ENCODE assay signal across 8 cellular contexts in the genomic region with DNA sequence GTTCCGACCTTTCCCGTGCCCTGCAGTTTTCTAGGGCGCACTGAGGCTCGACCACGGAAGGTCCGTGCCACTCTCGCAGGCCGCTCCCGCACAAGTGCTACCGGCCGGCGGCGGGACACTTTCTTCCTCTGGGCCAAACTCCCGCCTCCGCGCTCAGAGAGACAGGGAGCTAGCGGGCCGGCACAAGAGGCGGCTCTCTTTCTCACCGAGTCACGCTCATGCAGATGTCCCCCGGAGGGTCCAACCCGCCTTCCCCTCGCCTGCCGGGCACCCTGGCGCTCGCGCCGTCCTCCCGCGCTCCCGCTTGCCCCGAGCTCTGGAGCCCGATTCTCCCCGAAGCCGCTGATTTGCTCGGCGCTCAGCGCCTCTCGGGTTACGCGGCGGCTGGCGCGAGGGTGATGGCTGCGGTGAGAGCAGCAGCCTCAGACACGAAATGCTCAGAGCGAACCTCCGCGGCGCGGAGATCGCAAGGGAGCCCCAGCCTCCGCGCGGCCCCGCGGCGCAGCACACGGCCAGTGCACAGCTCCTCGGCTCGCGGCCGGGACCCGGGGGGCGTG. TPM values are rescaled to one million over a fixed set of nuclear protein-coding genes. Genes with fewer than 3 reads are reported as not detected.
DNase-seq lines count a peak whose midpoint lies in the region; ATAC-seq, FAIRE-seq and TF ChIP-seq lines count a peak whose summit lies in the region.

No MANE protein-coding gene starts in this region.

- H3K27me3 ChIP-seq in H7 (ENCODE audit: control insufficient read depth, insufficient read depth, low read length) (peaks cover 70% of the 10 kb centered on the region), duodenal mucosa (ENCODE audit: control insufficient read depth in 1 of 2, insufficient read depth in 2 of 2, low read length in 2 of 2) (peaks cover 52 to 59% of the 10 kb centered on the region in 2 donors), lung (ENCODE audit: control insufficient read depth, insufficient read depth) (peaks cover 33% of the 10 kb centered on the region)

- 2% methylated on average over 66 of the region's 66 CpGs for WGBS in lung, 2 donors

- FAIRE-seq in H54 (lab: Jason Lieb, UNC): no peak

- no peak for TF ChIP-seq POLR2A in H54 (IDR thresholded peaks at IDR 0.05; ENCODE audit: low read depth, low read length)

- H3K27ac ChIP-seq in duodenal mucosa (ENCODE audit: low read depth, low read length) (no peak overlapping the region), lung (ENCODE audit: low read depth in 1 of 2, low read length in 1 of 2) (no peak overlapping the region)

- peaks cover 6% of the 10 kb centered on the region in 2 donors for H3K4me1 ChIP-seq in duodenal mucosa (ENCODE audit: control insufficient read depth in 1 of 2, insufficient read depth in 2 of 2, low read length in 2 of 2)
- H3K4me1 ChIP-seq in lung (ENCODE audit: control insufficient read depth in 2 of 2, insufficient read depth in 2 of 2, low read length in 2 of 2): peaks cover 0 to 5% of the 10 kb centered on the region in 2 donors

- H3K4me3 ChIP-seq in H7 (ENCODE audit: insufficient read depth, low read depth, low read length): peak overlapping the region; percentile 48
- H3K4me3 ChIP-seq in duodenal mucosa (ENCODE audit: low read depth in 1 of 2, low read length in 2 of 2): peak overlapping the region; percentile 29 to 41
- H3K4me3 ChIP-seq in lung: no peak overlapping the region

- no peak for TF ChIP-seq CTCF in lung (IDR thresholded peaks at IDR 0.05; ENCODE audit: control extremely low read depth, extremely low read depth)

- H3K9ac ChIP-seq in duodenal mucosa (ENCODE audit: low read depth in 1 of 2, low read length in 2 of 2): no peak overlapping the region

- no peaks in the 10 kb centered on the region for H3K36me3 ChIP-seq in H7 (replicated peaks; ENCODE audit: control insufficient read depth, insufficient read depth, low read length)
- no peaks in the 10 kb centered on the region for H3K36me3 ChIP-seq in duodenal mucosa (ENCODE audit: control insufficient read depth in 1 of 2, insufficient read depth in 2 of 2, low read length in 2 of 2)
- no peaks in the 10 kb centered on the region for H3K36me3 ChIP-seq in lung (ENCODE audit: control insufficient read depth in 2 of 2, insufficient read depth in 2 of 2, low read length in 2 of 2)

- peak; percentile 6 for ATAC-seq in lung (ENCODE audit: insufficient read depth, low FRiP score)
- ATAC-seq in GM18909 (IDR thresholded peaks at IDR 0.05; ENCODE audit: poor library complexity, unreplicated experiment): no peak

- DNase-seq in CD1c-positive myeloid dendritic cell (ENCODE audit: extremely low spot score) (peak; percentile 11), H7 (peak; percentile 91), RPMI7951 (ENCODE audit: low read depth) (peak; percentile 49), lung (ENCODE audit: low spot score) (no peak), stromal cell of bone marrow (ENCODE audit: low read depth) (peak; percentile 27), H54 (ENCODE audit: insufficient read length, low spot score) (no peak)

- H3K9me3 ChIP-seq in duodenal mucosa (ENCODE audit: control insufficient read depth in 1 of 2, low read length in 2 of 2) (no peaks in the 10 kb centered on the region), lung (ENCODE audit: control insufficient read depth in 2 of 2, insufficient read depth in 1 of 2, low read length in 1 of 2) (no peaks in the 10 kb centered on the region)

RNA-seq across cellular contexts. Expression of gene LMO1, which starts 1.0 kb away (rescaled TPM):
- 0.22 and 0.94 TPM in 2 replicates for total RNA-seq in H7 (2014; rRNA removed; shearing (Covaris generic))
- total RNA-seq in RPMI7951 (2014; rRNA removed; shearing (Covaris generic)): not detected in 2 replicates
- under 1 TPM; 0.26 to 0.34 TPM for total RNA-seq in lung
- not detected for polyA plus RNA-seq in lung

Comparison
In these comparisons a context has a peak if more than half of its experiments do, and no peak if none do; other contexts are left out.
1. DNase-seq: peak in CD1c-positive myeloid dendritic cell (single experiment), H7 (single experiment), RPMI7951 (single experiment) and stromal cell of bone marrow (single experiment); none in lung (single experiment) and H54 (single experiment).